In genomic region chr1:67853704-67854103, GRCh38 we compare ENCODE assay signal across 10 cellular contexts. TPM values are rescaled to one million over a fixed set of nuclear protein-coding genes. Genes with fewer than 3 reads are reported as not detected.
A peak's percentile ranks its signal among the peaks of the same experiment; 100 is the strongest.
DNase-seq lines count a peak whose midpoint lies in the region; ATAC-seq and TF ChIP-seq lines count a peak whose summit lies in the region.
"Had no signal": no experiment of that assay in that cellular context is flagged by ENCODE, and none has a peak within 500 bp of the region (broad histone marks: within the 10 kb centered on the region; RNA-seq: fewer than 3 reads in every experiment).

No MANE protein-coding gene starts in this region.

- peak; percentile 99 for TF ChIP-seq RAD21 in SK-N-SH (IDR thresholded peaks at IDR 0.05; ENCODE audit: low read length)

- no peaks in the 10 kb centered on the region for H3K36me3 ChIP-seq in SK-N-SH (replicated peaks in 1 of 2; ENCODE audit: control insufficient read depth in 1 of 2, insufficient read depth in 2 of 2, low read length in 1 of 2)

- peaks cover 4 to 10% of the 10 kb centered on the region in 2 experiments for H3K4me1 ChIP-seq in SK-N-SH (ENCODE audit: control insufficient read depth in 1 of 2, insufficient read depth in 2 of 2, low read depth in 1 of 2, low read length in 1 of 2)

- no peaks in the 10 kb centered on the region for H3K4me1 Mint-ChIP-seq in activated CD4-positive, alpha-beta T cell treated with anti-CD3 and anti-CD28 coated beads, Interleukin-2, amount 10 ng/mL, durations not matched to agents 24 days and 14 days
- H3K4me1 Mint-ChIP-seq: CD4-positive, CD25-positive, alpha-beta regulatory T cell had no signal

- no peaks in the 10 kb centered on the region for H3K9me3 Mint-ChIP-seq in activated CD4-positive, alpha-beta T cell treated with anti-CD3 and anti-CD28 coated beads, Interleukin-2, amount 10 ng/mL, durations not matched to agents 24 days and 14 days
- H3K9me3 Mint-ChIP-seq: activated naive CD4-positive, alpha-beta T cell treated with anti-CD3 and anti-CD28 coated beads, Interleukin-2, amount 50 U/mL, for 72 hours had no signal

- no peak overlapping the region for H3K4me3 Mint-ChIP-seq in activated CD4-positive, alpha-beta T cell treated with anti-CD3 and anti-CD28 coated beads, Interleukin-2, amount 10 ng/mL, durations not matched to agents 24 days and 14 days
- H3K4me3 Mint-ChIP-seq: CD4-positive, CD25-positive, alpha-beta regulatory T cell had no signal

- no peaks in the 10 kb centered on the region for H3K9me3 ChIP-seq in SK-N-SH

- no peaks in the 10 kb centered on the region for H3K27me3 ChIP-seq in SK-N-SH (ENCODE audit: insufficient read depth)

- DNase-seq in activated CD4-positive, alpha-beta T cell treated with anti-CD3 and anti-CD28 coated beads, Interleukin-2, amount 10 ng/mL, durations not matched to agents 24 days and 14 days, result peak; percentile 62
- DNase-seq in activated CD4-positive, alpha-beta T cell treated with anti-CD3 and anti-CD28 coated beads, Interleukin-2, amount 50 U/mL, for 4 hours, result no peak
- DNase-seq in NB4 (ENCODE audit: low read depth) (peak; percentile 39), SK-N-SH (peak; percentile 77), fibroblast of peridontal ligament (ENCODE audit: extremely low read depth) (peak; percentile 87), omental fat pad (ENCODE audit: low spot score) (peak; percentile 46)
- DNase-seq in effector CD8-positive, alpha-beta T cell (lab: John Stamatoyannopoulos, UW), result no peak
- DNase-seq: CD4-positive, CD25-positive, alpha-beta regulatory T cell had no signal

- peak; percentile 70 for TF ChIP-seq CTCF in NB4 (IDR thresholded peaks at IDR 0.05; ENCODE audit: low read depth, low read length)
- peak; percentile 97 for TF ChIP-seq CTCF in SK-N-SH (IDR thresholded peaks at IDR 0.05)
- peak in 1 of 3 donors; percentile 71 for TF ChIP-seq CTCF in omental fat pad (IDR thresholded peaks at IDR 0.05)

- no peaks in the 10 kb centered on the region for H3K79me2 ChIP-seq in SK-N-SH (ENCODE audit: insufficient read depth)

- CTCF ChIA-PET in SK-N-SH (lab: Yijun Ruan, JAX), result interaction anchor here (0.5 to 3.1 kb wide), 49 partner anchors 9 to 471 kb away, joined by 3 to 32 read pairs (median 4); partner anchors contain the start of genes DIRAS3 and WLS

- TF ChIP-seq EP300 in SK-N-SH (IDR thresholded peaks at IDR 0.05; ENCODE audit: borderline replicate concordance in 1 of 2, low read depth in 1 of 2, low read length in 1 of 2), result no peak

- WGBS in SK-N-SH (ENCODE audit: low lambda C conversion rate), result 19% methylated on average over 2 of the region's 2 CpGs

- no peaks in the 10 kb centered on the region for H3K9me2 ChIP-seq in SK-N-SH

- H3K9ac ChIP-seq in SK-N-SH, result no peak overlapping the region

- intact Hi-C loops in activated CD4-positive, alpha-beta T cell treated with anti-CD3 and anti-CD28 coated beads, Interleukin-2, amount 10 ng/mL, durations not matched to agents 24 days and 14 days (cut with micrococcal nuclease), result loop anchor here (2.0 to 10.0 kb wide), 3 partner anchors 263 to 1881 kb away; no protein-coding TSS in a partner anchor

- H3F3A ChIP-seq in SK-N-SH (replicated peaks; ENCODE audit: insufficient read depth), result peaks cover 8% of the 10 kb centered on the region

- TF ChIP-seq POLR2A in NB4 (IDR thresholded peaks at IDR 0.05; ENCODE audit: extremely low read depth, insufficient read length), result no peak

- POLR2A ChIA-PET in SK-N-SH (lab: Yijun Ruan, JAX), result no interaction called here

- H3K27me3 Mint-ChIP-seq in activated CD4-positive, alpha-beta T cell treated with anti-CD3 and anti-CD28 coated beads, Interleukin-2, amount 10 ng/mL, durations not matched to agents 24 days and 14 days, result peaks cover 9% of the 10 kb centered on the region

- ATAC-seq in omental fat pad (ENCODE audit: low FRiP score) (peak; percentile 55), GM21367 (IDR thresholded peaks at IDR 0.05; ENCODE audit: unreplicated experiment) (no peak)
- ATAC-seq: activated naive CD4-positive, alpha-beta T cell treated with anti-CD3 and anti-CD28 coated beads, Interleukin-2, amount 50 U/mL, for 72 hours had no signal

- H3K27ac Mint-ChIP-seq in activated CD4-positive, alpha-beta T cell treated with anti-CD3 and anti-CD28 coated beads, Interleukin-2, amount 10 ng/mL, durations not matched to agents 24 days and 14 days, result no peak overlapping the region
- H3K27ac Mint-ChIP-seq: activated naive CD4-positive, alpha-beta T cell treated with anti-CD3 and anti-CD28 coated beads, Interleukin-2, amount 50 U/mL, for 72 hours; CD4-positive, CD25-positive, alpha-beta regulatory T cell had no signal

- no peak overlapping the region for H2AFZ ChIP-seq in SK-N-SH (ENCODE audit: low read depth)

- H3K4me3 ChIP-seq in NB4 (ENCODE audit: low read depth, low read length) (no peak overlapping the region), SK-N-SH (ENCODE audit: low read depth in 2 of 2, low read length in 1 of 2) (peak overlapping the region in 1 of 2 experiments; percentile 2; a peak in 1 of 4 replicates)

- H4K20me1 ChIP-seq in SK-N-SH (ENCODE audit: insufficient read depth), result no peaks in the 10 kb centered on the region

- H3K36me3 Mint-ChIP-seq in activated CD4-positive, alpha-beta T cell treated with anti-CD3 and anti-CD28 coated beads, Interleukin-2, amount 10 ng/mL, durations not matched to agents 24 days and 14 days (ENCODE audit: low read depth), result no peaks in the 10 kb centered on the region
- H3K36me3 Mint-ChIP-seq: activated naive CD4-positive, alpha-beta T cell treated with anti-CD3 and anti-CD28 coated beads, Interleukin-2, amount 50 U/mL, for 72 hours; CD4-positive, CD25-positive, alpha-beta regulatory T cell had no signal

- peak overlapping the region in 1 of 2 experiments; percentile 43; a peak in 2 of 4 replicates for H3K27ac ChIP-seq in SK-N-SH (ENCODE audit: low read depth in 2 of 2, low read length in 1 of 2)

- H3K4me2 ChIP-seq in SK-N-SH, result no peak overlapping the region

TF ChIP-seq in SK-N-SH, 30 proteins besides CTCF, POLR2A, EP300 and RAD21 (continues in another document):
- TF ChIP-seq NFIC (IDR thresholded peaks at IDR 0.05; ENCODE audit: borderline replicate concordance) (peak; percentile 11; the same call in 1 of the 2 replicates), CHD2 (IDR thresholded peaks at IDR 0.05; ENCODE audit: low read length, partially characterized antibody) (no peak), MXI1 (IDR thresholded peaks at IDR 0.05; ENCODE audit: low read depth, low read length) (peak; percentile 42; the same call in 1 of the 2 replicates), TCF12 (IDR thresholded peaks at IDR 0.05) (peak; percentile 18; the same call in 1 of the 2 replicates), ELF1 (IDR thresholded peaks at IDR 0.05) (no peak), TEAD4 (IDR thresholded peaks at IDR 0.05; ENCODE audit: borderline replicate concordance, insufficient read depth) (no peak), NRF1 (IDR thresholded peaks at IDR 0.05; ENCODE audit: low read depth, low read length) (no peak), SMC3 (IDR thresholded peaks at IDR 0.05; ENCODE audit: low read depth, low read length) (peak; percentile 100), FOXM1 (IDR thresholded peaks at IDR 0.05; ENCODE audit: low read depth) (peak; percentile 73; the same call in 1 of the 2 replicates), EZH2phosphoT487 (IDR thresholded peaks at IDR 0.05; ENCODE audit: borderline replicate concordance, low read depth) (no peak), PBX3 (IDR thresholded peaks at IDR 0.05) (no peak), RCOR1 (IDR thresholded peaks at IDR 0.05; ENCODE audit: low read length) (0 out of 2 replicates have a peak, but pooled peaks have one; percentile 40), FOSL2 (IDR thresholded peaks at IDR 0.05; ENCODE audit: borderline replicate concordance, low read depth) (no peak; the same call in 1 of the 2 replicates)
- TF ChIP-seq, protein P1, sequence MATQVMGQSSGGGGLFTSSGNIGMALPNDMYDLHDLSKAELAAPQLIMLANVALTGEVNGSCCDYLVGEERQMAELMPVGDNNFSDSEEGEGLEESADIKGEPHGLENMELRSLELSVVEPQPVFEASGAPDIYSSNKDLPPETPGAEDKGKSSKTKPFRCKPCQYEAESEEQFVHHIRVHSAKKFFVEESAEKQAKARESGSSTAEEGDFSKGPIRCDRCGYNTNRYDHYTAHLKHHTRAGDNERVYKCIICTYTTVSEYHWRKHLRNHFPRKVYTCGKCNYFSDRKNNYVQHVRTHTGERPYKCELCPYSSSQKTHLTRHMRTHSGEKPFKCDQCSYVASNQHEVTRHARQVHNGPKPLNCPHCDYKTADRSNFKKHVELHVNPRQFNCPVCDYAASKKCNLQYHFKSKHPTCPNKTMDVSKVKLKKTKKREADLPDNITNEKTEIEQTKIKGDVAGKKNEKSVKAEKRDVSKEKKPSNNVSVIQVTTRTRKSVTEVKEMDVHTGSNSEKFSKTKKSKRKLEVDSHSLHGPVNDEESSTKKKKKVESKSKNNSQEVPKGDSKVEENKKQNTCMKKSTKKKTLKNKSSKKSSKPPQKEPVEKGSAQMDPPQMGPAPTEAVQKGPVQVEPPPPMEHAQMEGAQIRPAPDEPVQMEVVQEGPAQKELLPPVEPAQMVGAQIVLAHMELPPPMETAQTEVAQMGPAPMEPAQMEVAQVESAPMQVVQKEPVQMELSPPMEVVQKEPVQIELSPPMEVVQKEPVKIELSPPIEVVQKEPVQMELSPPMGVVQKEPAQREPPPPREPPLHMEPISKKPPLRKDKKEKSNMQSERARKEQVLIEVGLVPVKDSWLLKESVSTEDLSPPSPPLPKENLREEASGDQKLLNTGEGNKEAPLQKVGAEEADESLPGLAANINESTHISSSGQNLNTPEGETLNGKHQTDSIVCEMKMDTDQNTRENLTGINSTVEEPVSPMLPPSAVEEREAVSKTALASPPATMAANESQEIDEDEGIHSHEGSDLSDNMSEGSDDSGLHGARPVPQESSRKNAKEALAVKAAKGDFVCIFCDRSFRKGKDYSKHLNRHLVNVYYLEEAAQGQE (IDR thresholded peaks at IDR 0.05; ENCODE audit: low read depth, low read length), result no peak

RNA-seq across cellular contexts. Expression of gene GNG12, which starts 20.4 kb away (rescaled TPM):
- total RNA-seq in activated CD4-positive, alpha-beta T cell treated with anti-CD3 and anti-CD28 coated beads, Interleukin-2, amount 10 ng/mL, durations not matched to agents 24 days and 14 days, result 0.05 TPM in 2 replicates
- 41.2 and 56.1 TPM in 2 replicates for polyA plus RNA-seq in SK-N-SH (2012; rRNA removed)
- polyA plus RNA-seq in SK-N-SH (2012; cell fraction: cytosol; rRNA removed), result 64.5 and 77.0 TPM in 2 replicates
- polyA plus RNA-seq in SK-N-SH (2012; cell fraction: nucleus; rRNA removed), result 15.4 and 30.0 TPM in 2 replicates
- total RNA-seq in omental fat pad, result 100 to 1,000 TPM in 2 of 4 donors, 10 to 100 TPM in 2; 77.0 to 117 (median 94.5) TPM
- total RNA-seq: CD4-positive, CD25-positive, alpha-beta regulatory T cell had no signal
- polyA plus RNA-seq: CD4-positive, CD25-positive, alpha-beta regulatory T cell had no signal

Comparison
In these comparisons a context has a peak if more than half of its experiments do, and no peak if none do; other contexts are left out.
1. DNase-seq: peak in activated CD4-positive, alpha-beta T cell treated with anti-CD3 and anti-CD28 coated beads, Interleukin-2, amount 10 ng/mL, durations not matched to agents 24 days and 14 days (single experiment), NB4 (single experiment), SK-N-SH (single experiment), fibroblast of peridontal ligament (single experiment) and omental fat pad (single experiment); none in activated CD4-positive, alpha-beta T cell treated with anti-CD3 and anti-CD28 coated beads, Interleukin-2, amount 50 U/mL, for 4 hours (0 of 2) and effector CD8-positive, alpha-beta T cell (single experiment).
2. RNA of gene GNG12, which starts 20.4 kb away (total RNA-seq): 77.0 to 117 TPM in omental fat pad; 0.05 TPM in activated CD4-positive, alpha-beta T cell treated with anti-CD3 and anti-CD28 coated beads, Interleukin-2, amount 10 ng/mL, durations not matched to agents 24 days and 14 days; every median in the first group is over 10 times any median in the second.